Comparison of ENCODE assay signal across 8 cellular contexts in genomic region chr4:158817562-158818370, GRCh38. TPM values are rescaled to one million over a fixed set of nuclear protein-coding genes. Genes with fewer than 3 reads are reported as not detected.
DNase-seq lines count a peak whose midpoint lies in the region; ATAC-seq, FAIRE-seq and TF ChIP-seq lines count a peak whose summit lies in the region.

No MANE protein-coding gene starts in this region.

- ATAC-seq in GM19372 (IDR thresholded peaks at IDR 0.05; ENCODE audit: low read depth, unreplicated experiment) (peak; percentile 54), HG03135 (IDR thresholded peaks at IDR 0.05; ENCODE audit: unreplicated experiment) (peak; percentile 65)
- ATAC-seq in activated CD8-positive, alpha-beta T cell treated with anti-CD3 and anti-CD28 coated beads for 36 hours, result peak; percentile 55

- POLR2A ChIA-PET in activated CD8-positive, alpha-beta T cell treated with anti-CD3 and anti-CD28 coated beads for 36 hours (lab: Charles Lee), result no interaction called here

- no peak overlapping the region for H3K27ac Mint-ChIP-seq in activated CD8-positive, alpha-beta T cell treated with anti-CD3 and anti-CD28 coated beads for 36 hours

- H3K4me3 Mint-ChIP-seq in activated CD8-positive, alpha-beta T cell treated with anti-CD3 and anti-CD28 coated beads for 36 hours, result no peak overlapping the region

- no peak for TF ChIP-seq POLR2A in H54 (IDR thresholded peaks at IDR 0.05; ENCODE audit: low read depth, low read length)

- no peaks in the 10 kb centered on the region for H3K36me3 Mint-ChIP-seq in activated CD8-positive, alpha-beta T cell treated with anti-CD3 and anti-CD28 coated beads for 36 hours (ENCODE audit: low read depth)

- no peak for TF ChIP-seq CTCF in activated CD8-positive, alpha-beta T cell treated with anti-CD3 and anti-CD28 coated beads for 36 hours (IDR thresholded peaks at IDR 0.05)

- FAIRE-seq in H54 (lab: Jason Lieb, UNC), result no peak

- peaks cover 35% of the 10 kb centered on the region for H3K4me1 Mint-ChIP-seq in activated CD8-positive, alpha-beta T cell treated with anti-CD3 and anti-CD28 coated beads for 36 hours (ENCODE audit: low read depth)

- intact Hi-C loops in activated CD8-positive, alpha-beta T cell treated with anti-CD3 and anti-CD28 coated beads for 36 hours (cut with micrococcal nuclease), result no loop called here

- H3K9me3 Mint-ChIP-seq in activated CD8-positive, alpha-beta T cell treated with anti-CD3 and anti-CD28 coated beads for 36 hours, result no peaks in the 10 kb centered on the region

- CTCF ChIA-PET in activated CD8-positive, alpha-beta T cell treated with anti-CD3 and anti-CD28 coated beads for 36 hours (lab: Charles Lee), result no interaction called here

- no peak for DNase-seq in activated CD8-positive, alpha-beta T cell treated with anti-CD3 and anti-CD28 coated beads for 36 hours
- DNase-seq in renal cortical epithelial cell (ENCODE audit: low read depth) (peak; percentile 87), NCI-H2227 (lab: John Stamatoyannopoulos, UW; ENCODE audit: unreplicated experiment) (no peak), H54 (ENCODE audit: insufficient read length, low spot score) (no peak), SK-N-DZ (ENCODE audit: low spot score) (no peak)
- DNase-seq in stimulated activated naive CD4-positive, alpha-beta T cell (lab: John Stamatoyannopoulos, UW), result no peak

- H3K27me3 Mint-ChIP-seq in activated CD8-positive, alpha-beta T cell treated with anti-CD3 and anti-CD28 coated beads for 36 hours, result no peaks in the 10 kb centered on the region

RNA-seq across cellular contexts. Expression of gene FNIP2, which starts 48.9 kb away (rescaled TPM):
- total RNA-seq in activated CD8-positive, alpha-beta T cell treated with anti-CD3 and anti-CD28 coated beads for 36 hours, result 10 to 100 TPM; 11.2 to 11.7 TPM
- 143 TPM in 2 replicates for total RNA-seq in renal cortical epithelial cell
- 10.5 and 12.3 TPM in 2 replicates for polyA plus RNA-seq in SK-N-DZ (2014; cell fraction: cytosol; rRNA removed)
- 7.9 and 8.6 TPM in 2 replicates for polyA plus RNA-seq in SK-N-DZ (2014; cell fraction: nucleus; rRNA removed)

Comparison
In these comparisons a context has a peak if more than half of its experiments do, and no peak if none do; other contexts are left out.
1. RNA of gene FNIP2, which starts 48.9 kb away (total RNA-seq): 143 TPM in renal cortical epithelial cell; 11.2 to 11.7 TPM in activated CD8-positive, alpha-beta T cell treated with anti-CD3 and anti-CD28 coated beads for 36 hours; every median in the first group is over 10 times any median in the second.
2. Peak in every context shown above with its lines, with median percentiles within 50 percentile points of each other: ATAC-seq.